ENCODE assay signal across 8 cellular contexts in the genomic region with DNA sequence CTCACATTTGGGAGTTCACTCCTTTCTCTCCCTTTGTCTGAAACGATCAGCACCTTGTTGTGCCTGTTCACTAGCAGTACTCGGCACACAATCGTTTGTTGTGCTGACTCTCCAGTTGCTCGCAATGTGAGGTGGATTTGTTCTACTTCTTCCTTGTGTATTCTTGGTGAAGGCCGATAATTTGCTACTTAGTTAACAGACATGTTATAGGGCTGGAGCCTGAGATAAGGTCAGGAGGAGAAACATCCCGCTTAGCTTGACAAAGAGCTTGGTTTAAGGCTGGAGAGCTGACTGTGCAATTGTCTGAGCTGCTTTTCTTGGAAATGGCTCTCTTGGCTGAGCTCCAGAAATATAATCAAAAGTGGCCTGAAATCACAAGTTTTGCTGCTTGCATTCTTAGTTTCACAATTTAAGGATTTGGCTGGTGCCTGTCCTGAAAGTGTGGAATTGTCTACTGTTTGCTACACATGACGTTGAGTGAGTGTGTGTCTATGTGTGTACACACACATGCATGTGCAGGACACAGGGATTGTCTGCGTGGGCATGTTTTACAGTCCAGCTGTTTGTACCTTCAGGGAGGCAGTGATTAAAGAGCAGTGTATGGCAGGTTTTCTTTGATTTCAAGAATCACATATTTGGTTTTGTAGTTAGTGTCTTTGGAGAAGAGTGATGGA.
A peak's percentile ranks its signal among the peaks of the same experiment; 100 is the strongest.
DNase-seq lines count a peak whose midpoint lies in the region; ATAC-seq and TF ChIP-seq lines count a peak whose summit lies in the region.

No MANE protein-coding gene starts in this region.

- peak overlapping the region; percentile 75 for H3K4me3 ChIP-seq in CD4-positive, CD25-positive, alpha-beta regulatory T cell (ENCODE audit: low read depth, low read length)
- no peak overlapping the region for H3K4me3 ChIP-seq in neural progenitor cell
- H3K4me3 ChIP-seq in uterus: no peak overlapping the region
- no peak overlapping the region for H3K4me3 ChIP-seq in endodermal cell (ENCODE audit: low read length)

- TF ChIP-seq CTCF in neural progenitor cell (IDR thresholded peaks at IDR 0.05): no peak
- no peak for TF ChIP-seq CTCF in uterus (IDR thresholded peaks at IDR 0.05)
- no peak for TF ChIP-seq CTCF in endodermal cell (conservative IDR thresholded peaks at IDR 0.05)

- H3K27me3 Mint-ChIP-seq in CD4-positive, CD25-positive, alpha-beta regulatory T cell: no peaks in the 10 kb centered on the region
- H3K27me3 Mint-ChIP-seq in neural progenitor cell (ENCODE audit: insufficient read depth, low read depth): no peaks in the 10 kb centered on the region
- H3K27me3 Mint-ChIP-seq in endodermal cell (ENCODE audit: insufficient read depth): no peaks in the 10 kb centered on the region

- 81 to 91% methylated on average over 7 to 8 of the region's 8 CpGs for WGBS in endodermal cell (ENCODE audit: insufficient coverage in 1 of 2, insufficient read length in 1 of 2), 2 experiments

- H3K9me3 ChIP-seq in CD4-positive, CD25-positive, alpha-beta regulatory T cell (ENCODE audit: control insufficient read depth in 2 of 2, low read length in 2 of 2): no peaks in the 10 kb centered on the region
- H3K9me3 ChIP-seq in neural progenitor cell (ENCODE audit: low read depth) (no peaks in the 10 kb centered on the region), uterus (no peaks in the 10 kb centered on the region), endodermal cell (ENCODE audit: control insufficient read depth, low read length) (no peaks in the 10 kb centered on the region)

- peak overlapping the region; percentile 17 to 85 (median 78) for H3K4me3 Mint-ChIP-seq in CD4-positive, CD25-positive, alpha-beta regulatory T cell
- H3K4me3 Mint-ChIP-seq in neural progenitor cell (no peak overlapping the region), endodermal cell (no peak overlapping the region)

- intact Hi-C loops in uterus (cut with DNase I; ENCODE audit: low total_unique reads): loop anchor here (10.0 kb wide), 1 partner anchor 84 kb away; no protein-coding TSS in a partner anchor

- H3K27ac ChIP-seq in CD4-positive, CD25-positive, alpha-beta regulatory T cell (ENCODE audit: insufficient read depth, low read length, poor library complexity, severe bottlenecking): peak overlapping the region; percentile 87
- no peak overlapping the region for H3K27ac ChIP-seq in neural progenitor cell
- H3K27ac ChIP-seq in uterus: peak overlapping the region in 1 of 2 donors; percentile 34
- H3K27ac ChIP-seq in endodermal cell (ENCODE audit: low read depth, low read length): no peak overlapping the region

- no peak overlapping the region for H3K4me2 ChIP-seq in neural progenitor cell

- TF ChIP-seq POLR2A in uterus (IDR thresholded peaks at IDR 0.05): no peak

- H3F3A ChIP-seq in neural progenitor cell (ENCODE audit: low read depth): no peaks in the 10 kb centered on the region

- peaks cover 41% of the 10 kb centered on the region for H3K4me1 ChIP-seq in CD4-positive, CD25-positive, alpha-beta regulatory T cell (ENCODE audit: control insufficient read depth, insufficient read depth, low read length, poor library complexity, severe bottlenecking)
- peaks cover 14% of the 10 kb centered on the region for H3K4me1 ChIP-seq in neural progenitor cell
- peaks cover 0 to 4% of the 10 kb centered on the region in 2 donors for H3K4me1 ChIP-seq in uterus
- H3K4me1 ChIP-seq in endodermal cell (ENCODE audit: control insufficient read depth, insufficient read depth, low read length): no peaks in the 10 kb centered on the region

- no peak overlapping the region for H3K9ac ChIP-seq in neural progenitor cell
- H3K9ac ChIP-seq in endodermal cell (ENCODE audit: extremely low read depth, low read length, poor library complexity, severe bottlenecking): no peak overlapping the region

- H4K20me1 ChIP-seq in neural progenitor cell (ENCODE audit: low read depth): no peaks in the 10 kb centered on the region

- peak overlapping the region; percentile 96 to 100 (median 99) for H3K27ac Mint-ChIP-seq in CD4-positive, CD25-positive, alpha-beta regulatory T cell
- H3K27ac Mint-ChIP-seq in neural progenitor cell (no peak overlapping the region), endodermal cell (no peak overlapping the region)

- H3K36me3 Mint-ChIP-seq in CD4-positive, CD25-positive, alpha-beta regulatory T cell: no peaks in the 10 kb centered on the region
- no peaks in the 10 kb centered on the region for H3K36me3 Mint-ChIP-seq in neural progenitor cell
- no peaks in the 10 kb centered on the region for H3K36me3 Mint-ChIP-seq in endodermal cell (ENCODE audit: low read depth)

- peak overlapping the region; percentile 88 for H2AFZ ChIP-seq in neural progenitor cell (replicated peaks)

- H3K27me3 ChIP-seq in CD4-positive, CD25-positive, alpha-beta regulatory T cell (ENCODE audit: control insufficient read depth, insufficient read depth, low read length): no peaks in the 10 kb centered on the region
- no peaks in the 10 kb centered on the region for H3K27me3 ChIP-seq in neural progenitor cell
- H3K27me3 ChIP-seq in uterus: no peaks in the 10 kb centered on the region
- no peaks in the 10 kb centered on the region for H3K27me3 ChIP-seq in endodermal cell (ENCODE audit: control insufficient read depth, insufficient read depth, low read length, poor library complexity, severe bottlenecking)

- DNase-seq in CD4-positive, CD25-positive, alpha-beta regulatory T cell: peak in 1 of 3 donors; percentile 68
- DNase-seq in NCI-H2227 (lab: John Stamatoyannopoulos, UW; ENCODE audit: unreplicated experiment) (peak; percentile 87), dedifferentiated amniotic fluid mesenchymal stem cell (ENCODE audit: extremely low spot score) (peak; percentile 45), neural progenitor cell (ENCODE audit: low spot score) (no peak), uterus (no peak), HuH-7 (ENCODE audit: low spot score) (no peak), endodermal cell (no peak)

- H3K36me3 ChIP-seq in CD4-positive, CD25-positive, alpha-beta regulatory T cell (ENCODE audit: control insufficient read depth, insufficient read depth, low read length): no peaks in the 10 kb centered on the region
- H3K36me3 ChIP-seq in neural progenitor cell: no peaks in the 10 kb centered on the region
- H3K36me3 ChIP-seq in uterus: no peaks in the 10 kb centered on the region
- H3K36me3 ChIP-seq in endodermal cell (ENCODE audit: control insufficient read depth, insufficient read depth, low read length): no peaks in the 10 kb centered on the region

- no peaks in the 10 kb centered on the region for H3K9me3 Mint-ChIP-seq in CD4-positive, CD25-positive, alpha-beta regulatory T cell
- H3K9me3 Mint-ChIP-seq in neural progenitor cell (no peaks in the 10 kb centered on the region), endodermal cell (no peaks in the 10 kb centered on the region)

- no peaks in the 10 kb centered on the region for H3K79me2 ChIP-seq in neural progenitor cell (ENCODE audit: low read depth)

- H3K4me1 Mint-ChIP-seq in CD4-positive, CD25-positive, alpha-beta regulatory T cell: peaks cover 22 to 62% (median 37%) of the 10 kb centered on the region in 4 donors
- H3K4me1 Mint-ChIP-seq in neural progenitor cell (peaks cover 22% of the 10 kb centered on the region), endodermal cell (peaks cover 17% of the 10 kb centered on the region)

- no peak for ATAC-seq in CD4-positive, CD25-positive, alpha-beta regulatory T cell (ENCODE audit: low read depth in 2 of 2)
- ATAC-seq in GM21526 (IDR thresholded peaks at IDR 0.05; ENCODE audit: low FRiP score, unreplicated experiment): peak; percentile 13

Comparison
In these comparisons a context has a peak if more than half of its experiments do, and no peak if none do; other contexts are left out.
1. DNase-seq: peak in NCI-H2227 (single experiment) and dedifferentiated amniotic fluid mesenchymal stem cell (single experiment); none in neural progenitor cell (single experiment), uterus (0 of 2), HuH-7 (single experiment) and endodermal cell (single experiment).
2. H3K27ac Mint-ChIP-seq: peak in CD4-positive, CD25-positive, alpha-beta regulatory T cell (3 of 3); none in neural progenitor cell (single experiment) and endodermal cell (single experiment).
3. H3K4me3 Mint-ChIP-seq: peak in CD4-positive, CD25-positive, alpha-beta regulatory T cell (4 of 4); none in neural progenitor cell (single experiment) and endodermal cell (single experiment).